ENCODE assay signal across 17 cellular contexts in genomic region chr3:126530171-126531050, GRCh38. TPM values are rescaled to one million over a fixed set of nuclear protein-coding genes. Genes with fewer than 3 reads are reported as not detected.
A peak's percentile ranks its signal among the peaks of the same experiment; 100 is the strongest.
DNase-seq lines count a peak whose midpoint lies in the region; ATAC-seq, FAIRE-seq and TF ChIP-seq lines count a peak whose summit lies in the region.
"Had no signal": no experiment of that assay in that cellular context is flagged by ENCODE, and none has a peak within 500 bp of the region (broad histone marks: within the 10 kb centered on the region; RNA-seq: fewer than 3 reads in every experiment).

No MANE protein-coding gene starts in this region.

- H3K4me3 ChIP-seq in kidney (ENCODE audit: low read length in 2 of 2) = no peak overlapping the region
- no peak overlapping the region for H3K4me3 ChIP-seq in tibial artery
- no peak overlapping the region for H3K4me3 ChIP-seq in colonic mucosa
- H3K4me3 ChIP-seq: thoracic aorta had no signal

- H3K36me3 ChIP-seq in kidney (ENCODE audit: control insufficient read depth in 1 of 2, insufficient read depth in 2 of 2, low read length in 2 of 2) (no peaks in the 10 kb centered on the region), tibial artery (no peaks in the 10 kb centered on the region), colonic mucosa (no peaks in the 10 kb centered on the region)
- H3K36me3 ChIP-seq: thoracic aorta had no signal

- H3K27ac ChIP-seq in kidney (ENCODE audit: low read depth in 2 of 2, low read length in 2 of 2) (no peak overlapping the region), tibial artery (no peak overlapping the region), colonic mucosa (no peak overlapping the region)
- H3K27ac ChIP-seq: thoracic aorta had no signal

- no peaks in the 10 kb centered on the region for H3K9me3 Mint-ChIP-seq in activated CD4-positive, alpha-beta T cell treated with anti-CD3 and anti-CD28 coated beads for 36 hours (ENCODE audit: low read depth)
- H3K9me3 Mint-ChIP-seq: activated T-helper 17 cell treated with anti-CD3 and anti-CD28 coated beads, Interleukin-2, amount 50 U/mL, for 72 hours; IgD-negative memory B cell; naive B cell had no signal

- no peak overlapping the region for H3K27ac Mint-ChIP-seq in activated CD4-positive, alpha-beta T cell treated with anti-CD3 and anti-CD28 coated beads for 36 hours
- H3K27ac Mint-ChIP-seq: activated T-helper 17 cell treated with anti-CD3 and anti-CD28 coated beads, Interleukin-2, amount 50 U/mL, for 72 hours; IgD-negative memory B cell had no signal

- POLR2A ChIA-PET in activated CD4-positive, alpha-beta T cell treated with anti-CD3 and anti-CD28 coated beads for 36 hours (lab: Charles Lee) = no interaction called here

- H3K9ac ChIP-seq in kidney (ENCODE audit: low read length in 2 of 2) = no peak overlapping the region
- no peak overlapping the region for H3K9ac ChIP-seq in colonic mucosa (ENCODE audit: low read depth in 2 of 2, low read length in 2 of 2)

- peak; percentile 39 for ATAC-seq in activated CD4-positive, alpha-beta T cell treated with anti-CD3 and anti-CD28 coated beads for 36 hours
- ATAC-seq in GM18870 (IDR thresholded peaks at IDR 0.05; ENCODE audit: unreplicated experiment) = no peak
- ATAC-seq: activated T-helper 17 cell treated with anti-CD3 and anti-CD28 coated beads, Interleukin-2, amount 50 U/mL, for 72 hours had no signal

- peaks cover 5% of the 10 kb centered on the region for H3K27me3 Mint-ChIP-seq in activated CD4-positive, alpha-beta T cell treated with anti-CD3 and anti-CD28 coated beads for 36 hours

- H3K4me3 Mint-ChIP-seq in activated CD4-positive, alpha-beta T cell treated with anti-CD3 and anti-CD28 coated beads for 36 hours = no peak overlapping the region
- H3K4me3 Mint-ChIP-seq: activated T-helper 17 cell treated with anti-CD3 and anti-CD28 coated beads, Interleukin-2, amount 50 U/mL, for 72 hours; IgD-negative memory B cell had no signal

- no peak for TF ChIP-seq CTCF in kidney (IDR thresholded peaks at IDR 0.05; ENCODE audit: borderline replicate concordance, extremely low read depth, insufficient read depth)
- no peak for TF ChIP-seq CTCF in tibial artery (IDR thresholded peaks at IDR 0.05)
- no peak for TF ChIP-seq CTCF in colonic mucosa (IDR thresholded peaks at IDR 0.05)

- intact Hi-C loops in activated CD4-positive, alpha-beta T cell treated with anti-CD3 and anti-CD28 coated beads for 36 hours (cut with DNase I, micrococcal nuclease) = loop anchor here in 1 of 2 experiments (10.0 kb wide), 1 partner anchor 634 kb away; no protein-coding TSS in a partner anchor
- intact Hi-C loops in kidney (cut with DNase I) = no loop called here
- intact Hi-C loops in tibial artery (cut with DNase I; ENCODE audit: low total_unique reads) = no loop called here
- intact Hi-C loops in colonic mucosa (cut with DNase I) = no loop called here

- H3K4me1 Mint-ChIP-seq in activated CD4-positive, alpha-beta T cell treated with anti-CD3 and anti-CD28 coated beads for 36 hours = no peaks in the 10 kb centered on the region
- H3K4me1 Mint-ChIP-seq: activated T-helper 17 cell treated with anti-CD3 and anti-CD28 coated beads, Interleukin-2, amount 50 U/mL, for 72 hours; IgD-negative memory B cell had no signal

- peaks cover 0 to 22% of the 10 kb centered on the region in 2 donors for H3K27me3 ChIP-seq in tibial artery
- no peaks in the 10 kb centered on the region for H3K27me3 ChIP-seq in colonic mucosa

- H3K4me1 ChIP-seq in kidney (ENCODE audit: control insufficient read depth in 1 of 2, insufficient read depth in 1 of 2, low read depth in 1 of 2, low read length in 2 of 2) (peaks cover 4 to 6% of the 10 kb centered on the region in 2 donors), tibial artery (no peaks in the 10 kb centered on the region), colonic mucosa (no peaks in the 10 kb centered on the region)

- CTCF ChIA-PET in activated CD4-positive, alpha-beta T cell treated with anti-CD3 and anti-CD28 coated beads for 36 hours (lab: Charles Lee) = no interaction called here

- H3K9me3 ChIP-seq in kidney (ENCODE audit: control insufficient read depth in 1 of 2, low read length in 2 of 2) = no peaks in the 10 kb centered on the region
- no peaks in the 10 kb centered on the region for H3K9me3 ChIP-seq in tibial artery
- no peaks in the 10 kb centered on the region for H3K9me3 ChIP-seq in colonic mucosa
- H3K9me3 ChIP-seq: thoracic aorta had no signal

- peak; percentile 27 for DNase-seq in activated CD4-positive, alpha-beta T cell treated with anti-CD3 and anti-CD28 coated beads for 36 hours
- no peak for DNase-seq in activated CD4-positive, alpha-beta T cell treated with anti-CD3 and anti-CD28 coated beads for 48 hours
- DNase-seq in SKM-1 treated with dmso at 0.1 percent for 144 hours (lab: John Stamatoyannopoulos, UW; ENCODE audit: unreplicated experiment) = peak; percentile 97
- peak; percentile 77 for DNase-seq in kidney
- DNase-seq in tibial artery = peak; percentile 56 to 76
- no peak for DNase-seq in DMS153 treated with DMSO at 0.1 percent for 48 hours (lab: John Stamatoyannopoulos, UW; ENCODE audit: unreplicated experiment)
- no peak for DNase-seq in colonic mucosa
- DNase-seq: 8988T, hippocampal formation, naive B cell, T1000 had no signal

- H3K36me3 Mint-ChIP-seq in activated CD4-positive, alpha-beta T cell treated with anti-CD3 and anti-CD28 coated beads for 36 hours (ENCODE audit: low read depth) = no peaks in the 10 kb centered on the region
- H3K36me3 Mint-ChIP-seq: IgD-negative memory B cell, naive B cell had no signal

- no peak for FAIRE-seq in kidney (lab: Jason Lieb, UNC)
- FAIRE-seq: colon had no signal

RNA-seq across cellular contexts. Expression of gene CHST13, which starts 6.5 kb away (rescaled TPM):
- total RNA-seq in activated CD4-positive, alpha-beta T cell treated with anti-CD3 and anti-CD28 coated beads for 36 hours = not detected
- total RNA-seq in kidney = 3.3 TPM
- 7.0 TPM for polyA plus RNA-seq in kidney (ENCODE audit: insufficient read depth, low read depth, low replicate concordance)
- 1 to 10 TPM in 1 of 2 donors, under 1 TPM in 1; 0.22 to 1.6 TPM for total RNA-seq in colonic mucosa
- total RNA-seq: activated T-helper 17 cell treated with anti-CD3 and anti-CD28 coated beads, Interleukin-2, amount 50 U/mL, for 72 hours; NCI-H460; thoracic aorta had no signal
- polyA plus RNA-seq: IgD-negative memory B cell had no signal

RNA-seq across cellular contexts. Expression of gene UROC1, which starts 12.8 kb away (rescaled TPM):
- total RNA-seq in activated CD4-positive, alpha-beta T cell treated with anti-CD3 and anti-CD28 coated beads for 36 hours = not detected
- not detected for total RNA-seq in kidney
- not detected for polyA plus RNA-seq in kidney (ENCODE audit: insufficient read depth, low read depth, low replicate concordance)
- total RNA-seq in colonic mucosa = not detected
- total RNA-seq: activated T-helper 17 cell treated with anti-CD3 and anti-CD28 coated beads, Interleukin-2, amount 50 U/mL, for 72 hours; NCI-H460; thoracic aorta had no signal
- polyA plus RNA-seq: IgD-negative memory B cell had no signal

RNA-seq across cellular contexts. Expression of gene C3orf22, which starts 28.3 kb away (rescaled TPM):
- total RNA-seq in activated CD4-positive, alpha-beta T cell treated with anti-CD3 and anti-CD28 coated beads for 36 hours = not detected
- total RNA-seq in kidney = not detected
- polyA plus RNA-seq in kidney (ENCODE audit: insufficient read depth, low read depth, low replicate concordance) = not detected
- not detected for total RNA-seq in colonic mucosa
- total RNA-seq: activated T-helper 17 cell treated with anti-CD3 and anti-CD28 coated beads, Interleukin-2, amount 50 U/mL, for 72 hours; NCI-H460; thoracic aorta had no signal
- polyA plus RNA-seq: IgD-negative memory B cell had no signal

RNA-seq across cellular contexts. Expression of gene ZXDC, which starts 54.7 kb away (rescaled TPM):
- total RNA-seq in activated CD4-positive, alpha-beta T cell treated with anti-CD3 and anti-CD28 coated beads for 36 hours = 10 to 100 TPM; 21.6 to 23.1 TPM
- total RNA-seq in kidney (44.8 TPM), colonic mucosa (10 to 100 TPM; 20.4 to 28.5 TPM)
- 11.4 TPM for polyA plus RNA-seq in kidney (ENCODE audit: insufficient read depth, low read depth, low replicate concordance)

Comparison
In these comparisons a context has a peak if more than half of its experiments do, and no peak if none do; other contexts are left out.
1. DNase-seq: peak in activated CD4-positive, alpha-beta T cell treated with anti-CD3 and anti-CD28 coated beads for 36 hours (single experiment), SKM-1 treated with dmso at 0.1 percent for 144 hours (single experiment), kidney (single experiment) and tibial artery (2 of 2); none in activated CD4-positive, alpha-beta T cell treated with anti-CD3 and anti-CD28 coated beads for 48 hours (single experiment), DMS153 treated with DMSO at 0.1 percent for 48 hours (single experiment) and colonic mucosa (single experiment).